ENCODE assay signal across 8 cellular contexts in the genomic region with DNA sequence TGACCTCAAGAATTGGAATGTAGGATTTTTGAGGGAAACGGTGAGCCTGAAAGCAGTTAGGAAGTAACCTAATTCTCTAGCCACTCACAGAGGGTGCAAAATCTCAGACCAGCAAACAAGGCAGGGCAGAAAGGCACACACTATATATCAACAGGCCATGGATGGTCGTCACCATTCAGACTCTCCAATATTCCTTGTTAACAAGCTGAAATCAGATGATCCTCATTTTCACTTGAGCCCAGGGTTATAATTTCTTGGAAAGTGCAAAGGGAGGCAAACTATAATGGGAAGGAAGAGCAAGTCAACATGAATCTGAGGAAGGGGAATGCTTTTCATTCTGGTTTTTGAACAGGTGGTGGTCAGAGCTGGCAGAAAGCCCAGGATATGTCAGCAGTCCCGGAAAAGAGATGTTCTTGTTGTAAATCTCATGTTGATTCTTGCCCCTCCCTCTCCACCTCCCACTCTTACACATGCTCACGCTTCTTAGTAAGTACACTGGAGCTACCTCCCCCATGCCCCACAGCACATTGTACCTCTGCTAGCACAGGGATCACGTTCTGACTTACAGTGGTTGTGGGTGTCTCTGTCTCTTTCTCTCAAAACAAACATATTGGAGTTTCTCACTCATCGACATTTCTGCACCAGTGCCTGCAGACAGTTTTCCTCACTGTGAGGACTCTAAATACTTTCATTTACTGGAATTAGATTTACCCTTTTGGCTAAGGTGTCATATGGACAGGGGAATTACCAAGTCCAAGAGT.
DNase-seq lines count a peak whose midpoint lies in the region; ATAC-seq, FAIRE-seq and TF ChIP-seq lines count a peak whose summit lies in the region.

No MANE protein-coding gene starts in this region.

- H3K27ac ChIP-seq in A549, result no peak overlapping the region

- POLR2A ChIA-PET in A549 (lab: Yijun Ruan, JAX), result interaction anchor here (0.6 kb wide), 1 partner anchor 556 kb away, joined by 4 read pairs; no protein-coding TSS in a partner anchor

- 32% methylated on average over 6 of the region's 6 CpGs for WGBS in A549 (ENCODE audit: missing lambda C conversion rate)

- H3K9me3 Mint-ChIP-seq in activated T-helper 17 cell treated with anti-CD3 and anti-CD28 coated beads, Interleukin-2, amount 50 U/mL, for 72 hours, result peaks cover 9% of the 10 kb centered on the region

- peak overlapping the region; percentile 54 for H3K27ac Mint-ChIP-seq in activated T-helper 17 cell treated with anti-CD3 and anti-CD28 coated beads, Interleukin-2, amount 50 U/mL, for 72 hours

- no peak for DNase-seq in A549 (ENCODE audit: low read depth in 1 of 2, low spot score in 1 of 2)
- peak; percentile 73 for DNase-seq in NCI-H524 treated with DMSO at 0.1 percent for 48 hours (lab: John Stamatoyannopoulos, UW)
- peak; percentile 19 to 44 for DNase-seq in lung microvascular endothelial cell (ENCODE audit: low read depth in 2 of 2)
- DNase-seq in stimulated activated naive CD8-positive, alpha-beta T cell treated with anti-CD3 and anti-CD28 coated beads, Interleukin-15, Interleukin-2, amounts not matched to agents 100 U/mL and 50 U/mL, for 24 hours, result peak; percentile 62
- DNase-seq in SW 1271 (lab: John Stamatoyannopoulos, UW), result no peak

- TF ChIP-seq CTCF in A549 (IDR thresholded peaks at IDR 0.05), result no peak

- H3K4me1 ChIP-seq in A549, result peaks cover 37% of the 10 kb centered on the region

- H3K4me3 Mint-ChIP-seq in activated T-helper 17 cell treated with anti-CD3 and anti-CD28 coated beads, Interleukin-2, amount 50 U/mL, for 72 hours, result peak overlapping the region; percentile 36

- peaks cover 37% of the 10 kb centered on the region for H3K4me1 Mint-ChIP-seq in activated T-helper 17 cell treated with anti-CD3 and anti-CD28 coated beads, Interleukin-2, amount 50 U/mL, for 72 hours

- no peak for TF ChIP-seq EP300 in A549 (IDR thresholded peaks at IDR 0.05)

- no peaks in the 10 kb centered on the region for H3K27me3 Mint-ChIP-seq in activated T-helper 17 cell treated with anti-CD3 and anti-CD28 coated beads, Interleukin-2, amount 50 U/mL, for 72 hours

- H3K9me3 ChIP-seq in A549, result peaks cover 8% of the 10 kb centered on the region; the same call in 1 of the 3 replicates

- ATAC-seq in A549 (no peak), HG03196 (IDR thresholded peaks at IDR 0.05; ENCODE audit: unreplicated experiment) (peak; percentile 46)
- peak; percentile 82 for ATAC-seq in activated T-helper 17 cell treated with anti-CD3 and anti-CD28 coated beads, Interleukin-2, amount 50 U/mL, for 72 hours (replicated peaks)
- peak; percentile 80 for ATAC-seq in stimulated activated naive CD8-positive, alpha-beta T cell treated with anti-CD3 and anti-CD28 coated beads, Interleukin-15, Interleukin-2, amounts not matched to agents 100 U/mL and 50 U/mL, for 24 hours

- TF ChIP-seq POLR2A in A549 (IDR thresholded peaks at IDR 0.05; ENCODE audit: low read length) (no peak), GM19099 (IDR thresholded peaks at IDR 0.05; ENCODE audit: extremely low read depth, insufficient read length, low read depth) (peak; percentile 45)

- CTCF ChIA-PET in A549 (lab: Yijun Ruan, JAX), result no interaction called here

- no peak for FAIRE-seq in A549 (lab: Jason Lieb, UNC)

- no peak for TF ChIP-seq RAD21 in A549 (conservative IDR thresholded peaks at IDR 0.05 in 1 of 2, IDR thresholded peaks at IDR 0.05 in 1 of 2)

- peak overlapping the region; percentile 24 for H3K4me2 ChIP-seq in A549

- no peak overlapping the region for H3K4me3 ChIP-seq in A549

- H3K36me3 Mint-ChIP-seq in activated T-helper 17 cell treated with anti-CD3 and anti-CD28 coated beads, Interleukin-2, amount 50 U/mL, for 72 hours (ENCODE audit: low read depth), result no peaks in the 10 kb centered on the region

TF ChIP-seq in A549, 52 proteins besides CTCF, POLR2A, EP300 and RAD21:
- TF ChIP-seq SREBF2 (IDR thresholded peaks at IDR 0.05), result no peak
- TF ChIP-seq ZSCAN20 (CRISPR knock-in tag; IDR thresholded peaks at IDR 0.05), result no peak
- no peak for TF ChIP-seq JUN (IDR thresholded peaks at IDR 0.05)
- TF ChIP-seq, protein P1, sequence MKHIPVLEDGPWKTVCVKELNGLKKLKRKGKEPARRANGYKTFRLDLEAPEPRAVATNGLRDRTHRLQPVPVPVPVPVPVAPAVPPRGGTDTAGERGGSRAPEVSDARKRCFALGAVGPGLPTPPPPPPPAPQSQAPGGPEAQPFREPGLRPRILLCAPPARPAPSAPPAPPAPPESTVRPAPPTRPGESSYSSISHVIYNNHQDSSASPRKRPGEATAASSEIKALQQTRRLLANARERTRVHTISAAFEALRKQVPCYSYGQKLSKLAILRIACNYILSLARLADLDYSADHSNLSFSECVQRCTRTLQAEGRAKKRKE (CRISPR knock-in tag; IDR thresholded peaks at IDR 0.05; ENCODE audit: low read depth), result no peak
- TF ChIP-seq HOXB13 (CRISPR knock-in tag; IDR thresholded peaks at IDR 0.05; ENCODE audit: low read depth), result no peak
- no peak for TF ChIP-seq ZFP36 (IDR thresholded peaks at IDR 0.05; ENCODE audit: borderline replicate concordance, partially characterized antibody)
- TF ChIP-seq, protein P2, sequence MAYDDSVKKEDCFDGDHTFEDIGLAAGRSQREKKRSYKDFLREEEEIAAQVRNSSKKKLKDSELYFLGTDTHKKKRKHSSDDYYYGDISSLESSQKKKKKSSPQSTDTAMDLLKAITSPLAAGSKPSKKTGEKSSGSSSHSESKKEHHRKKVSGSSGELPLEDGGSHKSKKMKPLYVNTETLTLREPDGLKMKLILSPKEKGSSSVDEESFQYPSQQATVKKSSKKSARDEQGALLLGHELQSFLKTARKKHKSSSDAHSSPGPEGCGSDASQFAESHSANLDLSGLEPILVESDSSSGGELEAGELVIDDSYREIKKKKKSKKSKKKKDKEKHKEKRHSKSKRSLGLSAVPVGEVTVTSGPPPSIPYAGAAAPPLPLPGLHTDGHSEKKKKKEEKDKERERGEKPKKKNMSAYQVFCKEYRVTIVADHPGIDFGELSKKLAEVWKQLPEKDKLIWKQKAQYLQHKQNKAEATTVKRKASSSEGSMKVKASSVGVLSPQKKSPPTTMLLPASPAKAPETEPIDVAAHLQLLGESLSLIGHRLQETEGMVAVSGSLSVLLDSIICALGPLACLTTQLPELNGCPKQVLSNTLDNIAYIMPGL (CRISPR knock-in tag; IDR thresholded peaks at IDR 0.05; ENCODE audit: borderline replicate concordance), result no peak
- TF ChIP-seq RCOR1 (IDR thresholded peaks at IDR 0.05; ENCODE audit: low read depth, low read length), result no peak
- TF ChIP-seq CHD4 (IDR thresholded peaks at IDR 0.05; ENCODE audit: borderline replicate concordance), result no peak
- no peak for TF ChIP-seq CBX8 (IDR thresholded peaks at IDR 0.05)
- TF ChIP-seq FOXS1 (CRISPR knock-in tag; IDR thresholded peaks at IDR 0.05), result no peak

Comparison
In these comparisons a context has a peak if more than half of its experiments do, and no peak if none do; other contexts are left out.
1. ATAC-seq: peak in HG03196 (single experiment), activated T-helper 17 cell treated with anti-CD3 and anti-CD28 coated beads, Interleukin-2, amount 50 U/mL, for 72 hours (single experiment) and stimulated activated naive CD8-positive, alpha-beta T cell treated with anti-CD3 and anti-CD28 coated beads, Interleukin-15, Interleukin-2, amounts not matched to agents 100 U/mL and 50 U/mL, for 24 hours (single experiment); none in A549 (0 of 2).
2. DNase-seq: peak in NCI-H524 treated with DMSO at 0.1 percent for 48 hours (single experiment), lung microvascular endothelial cell (2 of 2) and stimulated activated naive CD8-positive, alpha-beta T cell treated with anti-CD3 and anti-CD28 coated beads, Interleukin-15, Interleukin-2, amounts not matched to agents 100 U/mL and 50 U/mL, for 24 hours (single experiment); none in A549 (0 of 2) and SW 1271 (0 of 2).